In genomic region chr11:62842171-62842717, GRCh38 we compare ENCODE assay signal across 9 cellular contexts. TPM values are rescaled to one million over a fixed set of nuclear protein-coding genes. Genes with fewer than 3 reads are reported as not detected.
DNase-seq lines count a peak whose midpoint lies in the region; ATAC-seq and TF ChIP-seq lines count a peak whose summit lies in the region.
"Had no signal": no experiment of that assay in that cellular context is flagged by ENCODE, and none has a peak within 500 bp of the region (broad histone marks: within the 10 kb centered on the region; RNA-seq: fewer than 3 reads in every experiment).

No MANE protein-coding gene starts in this region.

- no peaks in the 10 kb centered on the region for H3K36me3 ChIP-seq in GM23248 (ENCODE audit: low read depth)
- peaks cover 0 to 6% (median 0%) of the 10 kb centered on the region in 3 experiments for H3K36me3 ChIP-seq in naive thymus-derived CD4-positive, alpha-beta T cell (ENCODE audit: control insufficient read depth in 2 of 3, insufficient read depth in 3 of 3, low read length in 3 of 3)

- H3K27ac Mint-ChIP-seq in endothelial cell (ENCODE audit: unreplicated experiment): no peak overlapping the region
- no peak overlapping the region for H3K27ac Mint-ChIP-seq in naive thymus-derived CD4-positive, alpha-beta T cell
- H3K27ac Mint-ChIP-seq: T-helper 1 cell treated with Interleukin-12 subunit alpha and Interleukin-12 subunit beta and Interleukin-4 antibody, amounts not matched to agents 30 μg/mL and 1 μg/mL, for 36 hours had no signal

- H3K4me1 ChIP-seq in GM23248 (ENCODE audit: insufficient read depth): peaks cover 9% of the 10 kb centered on the region; the same call in 1 of the 2 replicates
- H3K4me1 ChIP-seq in naive thymus-derived CD4-positive, alpha-beta T cell (ENCODE audit: control insufficient read depth in 2 of 2, insufficient read depth in 2 of 2, low read length in 2 of 2): peaks cover 9 to 22% of the 10 kb centered on the region in 2 donors

- H3F3A ChIP-seq in GM23248 (ENCODE audit: insufficient read depth): peaks cover 8% of the 10 kb centered on the region

- H3K36me3 Mint-ChIP-seq in endothelial cell (ENCODE audit: low read depth, unreplicated experiment): peaks cover 5% of the 10 kb centered on the region
- peaks cover 5 to 10% (median 7%) of the 10 kb centered on the region in 5 donors for H3K36me3 Mint-ChIP-seq in naive thymus-derived CD4-positive, alpha-beta T cell

- H3K27ac ChIP-seq in GM23248: peak overlapping the region; percentile 99
- H3K27ac ChIP-seq in naive thymus-derived CD4-positive, alpha-beta T cell (ENCODE audit: low read depth, low read length): peak overlapping the region; percentile 99

- peak overlapping the region; percentile 74 for H3K4me3 ChIP-seq in GM23248
- peak overlapping the region; percentile 73 for H3K4me3 ChIP-seq in naive thymus-derived CD4-positive, alpha-beta T cell (ENCODE audit: low read length)

- no peak overlapping the region for H3K4me3 Mint-ChIP-seq in endothelial cell (ENCODE audit: unreplicated experiment)
- H3K4me3 Mint-ChIP-seq in naive thymus-derived CD4-positive, alpha-beta T cell: no peak overlapping the region
- H3K4me3 Mint-ChIP-seq: T-helper 1 cell treated with Interleukin-12 subunit alpha and Interleukin-12 subunit beta and Interleukin-4 antibody, amounts not matched to agents 30 μg/mL and 1 μg/mL, for 36 hours had no signal

- ATAC-seq in naive thymus-derived CD4-positive, alpha-beta T cell: no peak
- ATAC-seq in GM19455 (IDR thresholded peaks at IDR 0.05; ENCODE audit: unreplicated experiment): no peak

- H3K9me3 Mint-ChIP-seq in endothelial cell (ENCODE audit: unreplicated experiment): no peaks in the 10 kb centered on the region
- no peaks in the 10 kb centered on the region for H3K9me3 Mint-ChIP-seq in naive thymus-derived CD4-positive, alpha-beta T cell
- H3K9me3 Mint-ChIP-seq: T-helper 1 cell treated with Interleukin-12 subunit alpha and Interleukin-12 subunit beta and Interleukin-4 antibody, amounts not matched to agents 30 μg/mL and 1 μg/mL, for 36 hours had no signal

- H3K9me3 ChIP-seq in GM23248 (ENCODE audit: low read depth): no peaks in the 10 kb centered on the region
- no peaks in the 10 kb centered on the region for H3K9me3 ChIP-seq in naive thymus-derived CD4-positive, alpha-beta T cell (ENCODE audit: control insufficient read depth in 2 of 3, low read length in 3 of 3)

- H3K27me3 ChIP-seq in GM23248 (replicated peaks; ENCODE audit: insufficient read depth): no peaks in the 10 kb centered on the region
- H3K27me3 ChIP-seq in naive thymus-derived CD4-positive, alpha-beta T cell (ENCODE audit: control insufficient read depth in 2 of 2, insufficient read depth in 2 of 2, low read length in 2 of 2): no peaks in the 10 kb centered on the region

- WGBS in GM23248 (ENCODE audit: low coverage in 1 of 2, low lambda C conversion rate in 2 of 2, missing lambda C conversion rate in 2 of 2), 2 experiments: 6 to 7% methylated on average over 30 of the region's 30 CpGs

- H3K79me2 ChIP-seq in GM23248 (ENCODE audit: insufficient read depth): peaks cover 21% of the 10 kb centered on the region

- H4K20me1 ChIP-seq in GM23248 (ENCODE audit: insufficient read depth): no peaks in the 10 kb centered on the region

- H3K9ac ChIP-seq in GM23248: peak overlapping the region; percentile 95

- intact Hi-C loops in naive thymus-derived CD4-positive, alpha-beta T cell (cut with micrococcal nuclease): loop anchor here in 1 of 2 donors (1.0 to 5.0 kb wide), 5 partner anchors 13 to 230 kb away; partner anchors contain the start of genes EML3, ROM1 and ZBTB3

- H3K4me2 ChIP-seq in GM23248 (ENCODE audit: unreplicated experiment): peak overlapping the region; percentile 83

- H2AFZ ChIP-seq in GM23248: peak overlapping the region; percentile 91

- POLR2A ChIA-PET in naive thymus-derived CD4-positive, alpha-beta T cell (lab: Charles Lee): interaction anchor here (0.6 to 6.2 kb wide), 38 partner anchors 10 to 1902 kb away, joined by 3 to 379 read pairs (median 8); partner anchors contain the start of genes EEF1G, HNRNPUL2, LBHD1 and NXF1

- CTCF ChIA-PET in naive thymus-derived CD4-positive, alpha-beta T cell (lab: Charles Lee): interaction anchor here (0.8 to 2.1 kb wide), 3 partner anchors 13 to 81 kb away, joined by 3 to 11 read pairs (median 4); partner anchors contain the start of gene POLR2G

- no peak for TF ChIP-seq CTCF in endothelial cell (IDR thresholded peaks at IDR 0.05; ENCODE audit: unreplicated experiment)

- DNase-seq in GM23248 (peak; percentile 52), T-helper 22 cell (ENCODE audit: low read depth) (peak; percentile 22), endothelial cell (ENCODE audit: low spot score) (peak; percentile 38), OCI-M1 (lab: John Stamatoyannopoulos, UW) (no peak), DMS 273 (lab: John Stamatoyannopoulos, UW; ENCODE audit: unreplicated experiment) (no peak), G401 (ENCODE audit: low spot score) (no peak)
- DNase-seq in naive thymus-derived CD4-positive, alpha-beta T cell: peak in 5 of 9 donors; percentile 14 to 52 (median 27)

- in situ Hi-C loops in GM23248 (cut with MboI): no loop called here
- in situ Hi-C loops in G401 (cut with HindIII; ENCODE audit: low sequenced_read_pairs): no loop called here

- H3K9me2 ChIP-seq in GM23248 (ENCODE audit: insufficient read depth): no peaks in the 10 kb centered on the region

- H3K27me3 Mint-ChIP-seq in endothelial cell (ENCODE audit: unreplicated experiment): peaks cover 15% of the 10 kb centered on the region
- H3K27me3 Mint-ChIP-seq in naive thymus-derived CD4-positive, alpha-beta T cell: peaks cover 0 to 6% (median 0%) of the 10 kb centered on the region in 5 donors

- H3K4me1 Mint-ChIP-seq in endothelial cell (ENCODE audit: unreplicated experiment): peaks cover 7% of the 10 kb centered on the region
- H3K4me1 Mint-ChIP-seq in naive thymus-derived CD4-positive, alpha-beta T cell: peaks cover 14 to 29% (median 24%) of the 10 kb centered on the region in 7 donors

RNA-seq across cellular contexts. Expression of gene WDR74, which starts 2.9 kb away (rescaled TPM):
- total RNA-seq in GM23248 (2014; rRNA removed; shearing (Covaris generic)): 41.4 and 50.4 TPM in 2 replicates
- 33.6 and 34.3 TPM in 2 replicates for polyA plus RNA-seq in GM23248 (2016; fragmentation: Nextera tagmentation; extraction: Ambion mirVana)
- 42.2 TPM for total RNA-seq in endothelial cell (ENCODE audit: unreplicated experiment)
- 100 to 1,000 TPM in 4 of 5 experiments, 10 to 100 TPM in 1; 87.2 to 279 (median 102) TPM for total RNA-seq in naive thymus-derived CD4-positive, alpha-beta T cell
- 10 to 100 TPM; 55.0 to 56.9 TPM for polyA plus RNA-seq in naive thymus-derived CD4-positive, alpha-beta T cell
- 103 and 110 TPM in 2 replicates for total RNA-seq in G401 (2014; rRNA removed; shearing (Covaris generic))

RNA-seq across cellular contexts. Expression of gene TEX54, which starts 9.6 kb away (rescaled TPM):
- total RNA-seq in GM23248 (2014; rRNA removed; shearing (Covaris generic)): not detected in 2 replicates
- 0.44 TPM in 1 of 2 replicates, not detected in the other for polyA plus RNA-seq in GM23248 (2016; fragmentation: Nextera tagmentation; extraction: Ambion mirVana)
- not detected for total RNA-seq in endothelial cell (ENCODE audit: unreplicated experiment)
- under 1 TPM in 1 of 5 experiments, not detected in 4; 0.89 TPM for total RNA-seq in naive thymus-derived CD4-positive, alpha-beta T cell
- polyA plus RNA-seq in naive thymus-derived CD4-positive, alpha-beta T cell: 1 to 10 TPM; 1.6 to 2.1 TPM
- not detected in 2 replicates for total RNA-seq in G401 (2014; rRNA removed; shearing (Covaris generic))

RNA-seq across cellular contexts. Expression of gene STX5, which starts 10.4 kb away (rescaled TPM):
- total RNA-seq in GM23248 (2014; rRNA removed; shearing (Covaris generic)): 43.9 and 45.7 TPM in 2 replicates
- polyA plus RNA-seq in GM23248 (2016; fragmentation: Nextera tagmentation; extraction: Ambion mirVana): 32.0 and 34.0 TPM in 2 replicates
- total RNA-seq in endothelial cell (ENCODE audit: unreplicated experiment): 37.9 TPM
- total RNA-seq in naive thymus-derived CD4-positive, alpha-beta T cell: 100 to 1,000 TPM in 2 of 5 experiments, 10 to 100 TPM in 3; 47.0 to 152 (median 57.3) TPM
- 10 to 100 TPM; 23.8 to 32.8 TPM for polyA plus RNA-seq in naive thymus-derived CD4-positive, alpha-beta T cell
- total RNA-seq in G401 (2014; rRNA removed; shearing (Covaris generic)): 40.9 and 49.0 TPM in 2 replicates

RNA-seq across cellular contexts. Expression of gene NXF1, which starts 37.0 kb away (rescaled TPM):
- total RNA-seq in GM23248 (2014; rRNA removed; shearing (Covaris generic)): 25.0 and 32.0 TPM in 2 replicates
- 51.1 and 53.3 TPM in 2 replicates for polyA plus RNA-seq in GM23248 (2016; fragmentation: Nextera tagmentation; extraction: Ambion mirVana)
- 50.8 TPM for total RNA-seq in endothelial cell (ENCODE audit: unreplicated experiment)
- total RNA-seq in naive thymus-derived CD4-positive, alpha-beta T cell: 100 to 1,000 TPM in 4 of 5 experiments, 10 to 100 TPM in 1; 92.1 to 421 (median 195) TPM
- 100 to 1,000 TPM in 1 of 2 donors, 10 to 100 TPM in 1; 66.9 to 106 TPM for polyA plus RNA-seq in naive thymus-derived CD4-positive, alpha-beta T cell
- total RNA-seq in G401 (2014; rRNA removed; shearing (Covaris generic)): 10.2 and 23.3 TPM in 2 replicates

RNA-seq across cellular contexts. Expression of gene SLC3A2, which starts 38.5 kb away (rescaled TPM):
- total RNA-seq in GM23248 (2014; rRNA removed; shearing (Covaris generic)): 290 and 301 TPM in 2 replicates
- polyA plus RNA-seq in GM23248 (2016; fragmentation: Nextera tagmentation; extraction: Ambion mirVana): 310 and 319 TPM in 2 replicates
- 147 TPM for total RNA-seq in endothelial cell (ENCODE audit: unreplicated experiment)
- 100 to 1,000 TPM; 159 to 239 (median 218) TPM for total RNA-seq in naive thymus-derived CD4-positive, alpha-beta T cell
- polyA plus RNA-seq in naive thymus-derived CD4-positive, alpha-beta T cell: 100 to 1,000 TPM; 118 to 189 TPM
- 225 and 239 TPM in 2 replicates for total RNA-seq in G401 (2014; rRNA removed; shearing (Covaris generic))

Comparison
In these comparisons a context has a peak if more than half of its experiments do, and no peak if none do; other contexts are left out.
1. DNase-seq: peak in GM23248 (single experiment), T-helper 22 cell (single experiment), endothelial cell (single experiment) and naive thymus-derived CD4-positive, alpha-beta T cell (5 of 9); none in OCI-M1 (single experiment), DMS 273 (single experiment) and G401 (single experiment).